In genomic region chr11:47189100-47189834, GRCh38 we compare ENCODE assay signal across 1 cellular context.
TF ChIP-seq lines count a peak whose summit lies in the region.

No MANE protein-coding gene starts in this region.

TF ChIP-seq in liver, 16 proteins besides CTCF, POLR2A, EP300 and RAD21 (continued from another document):
- TF ChIP-seq ATF3 (IDR thresholded peaks at IDR 0.05) (peak; percentile 99), HNF4A (conservative IDR thresholded peaks at IDR 0.05) (peak; percentile 96 to 99), JUND (IDR thresholded peaks at IDR 0.05) (peak; percentile 92 to 96)
TF ChIP-seq in liver: peak in this region for 14.
